ENCODE assay signal across 2 cellular contexts in the genomic region with DNA sequence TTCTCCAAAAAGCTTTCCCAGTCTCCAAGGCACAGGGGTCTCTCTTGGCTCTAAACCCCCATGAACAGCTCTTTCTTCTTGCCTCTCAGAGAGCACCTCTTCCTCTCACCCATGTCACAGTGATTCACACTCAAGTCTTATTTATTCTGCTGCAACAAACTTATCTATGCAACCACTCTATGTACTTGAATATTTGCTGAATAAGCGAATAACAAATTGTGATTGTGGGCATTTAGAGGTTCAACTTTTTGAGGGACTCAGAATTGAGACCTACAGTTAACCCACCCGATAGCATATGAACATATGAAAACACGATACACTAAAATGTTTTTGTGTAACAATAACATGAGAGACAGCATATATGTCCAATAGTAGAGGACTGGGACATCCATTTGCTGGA.
TF ChIP-seq lines count a peak whose summit lies in the region.

No MANE protein-coding gene starts in this region.

TF ChIP-seq in HepG2, 621 proteins besides CTCF, POLR2A, EP300 and RAD21 (continued from another document):
- TF ChIP-seq, protein P1, sequence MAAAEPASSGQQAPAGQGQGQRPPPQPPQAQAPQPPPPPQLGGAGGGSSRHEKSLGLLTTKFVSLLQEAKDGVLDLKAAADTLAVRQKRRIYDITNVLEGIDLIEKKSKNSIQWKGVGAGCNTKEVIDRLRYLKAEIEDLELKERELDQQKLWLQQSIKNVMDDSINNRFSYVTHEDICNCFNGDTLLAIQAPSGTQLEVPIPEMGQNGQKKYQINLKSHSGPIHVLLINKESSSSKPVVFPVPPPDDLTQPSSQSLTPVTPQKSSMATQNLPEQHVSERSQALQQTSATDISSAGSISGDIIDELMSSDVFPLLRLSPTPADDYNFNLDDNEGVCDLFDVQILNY (CRISPR knock-in tag; conservative IDR thresholded peaks at IDR 0.05) = no peak
- TF ChIP-seq NFATC3 (CRISPR knock-in tag; IDR thresholded peaks at IDR 0.05) (no peak), ZMYM2 (CRISPR knock-in tag; IDR thresholded peaks at IDR 0.05) (no peak)

TF ChIP-seq in K562, 482 proteins besides CTCF, POLR2A, EP300 and RAD21 (continued from another document):
- no peak for TF ChIP-seq TAF9B (IDR thresholded peaks at IDR 0.05; ENCODE audit: partially characterized antibody)
- peak; percentile 85 for TF ChIP-seq MAFG (tag; conservative IDR thresholded peaks at IDR 0.05)
- TF ChIP-seq KLF16 (IDR thresholded peaks at IDR 0.05) = no peak
- no peak for TF ChIP-seq TFAM (CRISPR knock-in tag; conservative IDR thresholded peaks at IDR 0.05)
- no peak for TF ChIP-seq MXI1 (IDR thresholded peaks at IDR 0.05; ENCODE audit: low read depth, low read length)
- TF ChIP-seq RBM14 (IDR thresholded peaks at IDR 0.05; ENCODE audit: borderline replicate concordance, insufficient read depth, low read depth, low read length) = no peak
- no peak for TF ChIP-seq GTF2E2 (tag; IDR thresholded peaks at IDR 0.05)
- no peak for TF ChIP-seq ZBTB43 (CRISPR knock-in tag; IDR thresholded peaks at IDR 0.05)
- TF ChIP-seq SLC30A9 (CRISPR knock-in tag; IDR thresholded peaks at IDR 0.05) = no peak
- TF ChIP-seq, protein P2, sequence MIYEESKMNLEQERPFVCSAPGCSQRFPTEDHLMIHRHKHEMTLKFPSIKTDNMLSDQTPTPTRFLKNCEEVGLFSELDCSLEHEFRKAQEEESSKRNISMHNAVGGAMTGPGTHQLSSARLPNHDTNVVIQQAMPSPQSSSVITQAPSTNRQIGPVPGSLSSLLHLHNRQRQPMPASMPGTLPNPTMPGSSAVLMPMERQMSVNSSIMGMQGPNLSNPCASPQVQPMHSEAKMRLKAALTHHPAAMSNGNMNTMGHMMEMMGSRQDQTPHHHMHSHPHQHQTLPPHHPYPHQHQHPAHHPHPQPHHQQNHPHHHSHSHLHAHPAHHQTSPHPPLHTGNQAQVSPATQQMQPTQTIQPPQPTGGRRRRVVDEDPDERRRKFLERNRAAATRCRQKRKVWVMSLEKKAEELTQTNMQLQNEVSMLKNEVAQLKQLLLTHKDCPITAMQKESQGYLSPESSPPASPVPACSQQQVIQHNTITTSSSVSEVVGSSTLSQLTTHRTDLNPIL (CRISPR knock-in tag; IDR thresholded peaks at IDR 0.05) = no peak
- TF ChIP-seq C11orf30 (IDR thresholded peaks at IDR 0.05; ENCODE audit: low read depth) = peak; percentile 78
- TF ChIP-seq COPS2 (conservative IDR thresholded peaks at IDR 0.05) = no peak
- TF ChIP-seq MAFK (IDR thresholded peaks at IDR 0.05; ENCODE audit: low read length) = peak; percentile 79
- no peak for TF ChIP-seq GTF2F1 (IDR thresholded peaks at IDR 0.05; ENCODE audit: low read depth, low read length)
- TF ChIP-seq NCOA4 (IDR thresholded peaks at IDR 0.05; ENCODE audit: partially characterized antibody) = no peak
- TF ChIP-seq MAFF (IDR thresholded peaks at IDR 0.05; ENCODE audit: low read length) = peak; percentile 83
- TF ChIP-seq NEUROD1 (IDR thresholded peaks at IDR 0.05; ENCODE audit: borderline replicate concordance, low read depth, low read length, partially characterized antibody) = no peak
- TF ChIP-seq ZNF274 (IDR thresholded peaks at IDR 0.05; ENCODE audit: borderline replicate concordance, low read depth, low read length) = no peak
TF ChIP-seq in K562: peak in this region for 5.
